Comparison of ENCODE assay signal across 10 cellular contexts in genomic region chr22:19579880-19580279, GRCh38. TPM values are rescaled to one million over a fixed set of nuclear protein-coding genes. Genes with fewer than 3 reads are reported as not detected.
DNase-seq lines count a peak whose midpoint lies in the region; ATAC-seq and TF ChIP-seq lines count a peak whose summit lies in the region.
"Had no signal": no experiment of that assay in that cellular context is flagged by ENCODE, and none has a peak within 500 bp of the region (broad histone marks: within the 10 kb centered on the region; RNA-seq: fewer than 3 reads in every experiment).

No MANE protein-coding gene starts in this region.

- no peaks in the 10 kb centered on the region for H3K9me3 Mint-ChIP-seq in CD8-positive, alpha-beta T cell
- no peaks in the 10 kb centered on the region for H3K9me3 Mint-ChIP-seq in activated naive CD4-positive, alpha-beta T cell treated with anti-CD3 and anti-CD28 coated beads, Interleukin-2, amount 50 U/mL, for 72 hours
- no peaks in the 10 kb centered on the region for H3K9me3 Mint-ChIP-seq in memory B cell
- H3K9me3 Mint-ChIP-seq: endodermal cell had no signal

- no peaks in the 10 kb centered on the region for H3K36me3 ChIP-seq in CD8-positive, alpha-beta T cell (ENCODE audit: insufficient read depth, low read length)
- H3K36me3 ChIP-seq in H7 (replicated peaks; ENCODE audit: control insufficient read depth, insufficient read depth, low read length): no peaks in the 10 kb centered on the region

- ATAC-seq in CD8-positive, alpha-beta T cell: no peak
- ATAC-seq in activated naive CD4-positive, alpha-beta T cell treated with anti-CD3 and anti-CD28 coated beads, Interleukin-2, amount 50 U/mL, for 72 hours: peak in 1 of 2 donors; percentile 72
- ATAC-seq in memory B cell (ENCODE audit: low read depth): peak; percentile 34
- ATAC-seq in HG02798 (IDR thresholded peaks at IDR 0.05; ENCODE audit: poor library complexity, unreplicated experiment): no peak
- ATAC-seq in HG02623 (IDR thresholded peaks at IDR 0.05; ENCODE audit: unreplicated experiment): no peak

- no peaks in the 10 kb centered on the region for H3K36me3 Mint-ChIP-seq in CD8-positive, alpha-beta T cell
- H3K36me3 Mint-ChIP-seq in activated naive CD4-positive, alpha-beta T cell treated with anti-CD3 and anti-CD28 coated beads, Interleukin-2, amount 50 U/mL, for 72 hours: no peaks in the 10 kb centered on the region
- H3K36me3 Mint-ChIP-seq in memory B cell: no peaks in the 10 kb centered on the region

- TF ChIP-seq CTCF in CD8-positive, alpha-beta T cell (IDR thresholded peaks at IDR 0.05): no peak
- TF ChIP-seq CTCF in lower leg skin (IDR thresholded peaks at IDR 0.05): no peak

- peaks cover 30% of the 10 kb centered on the region for H3K4me1 Mint-ChIP-seq in CD8-positive, alpha-beta T cell (ENCODE audit: low read depth)
- peaks cover 11% of the 10 kb centered on the region for H3K4me1 Mint-ChIP-seq in memory B cell

- no peaks in the 10 kb centered on the region for H3K9me3 ChIP-seq in CD8-positive, alpha-beta T cell (ENCODE audit: low read length)

- no peak overlapping the region for H3K27ac ChIP-seq in CD8-positive, alpha-beta T cell (ENCODE audit: low read depth, low read length)

- POLR2A ChIA-PET in CD8-positive, alpha-beta T cell (lab: Charles Lee): interaction anchor here (1.6 kb wide), 1 partner anchor 18 kb away, joined by 3 read pairs; no protein-coding TSS in a partner anchor

- H3K4me1 ChIP-seq in CD8-positive, alpha-beta T cell (ENCODE audit: insufficient read depth, low read length): peaks cover 33% of the 10 kb centered on the region

- no peak for TF ChIP-seq POLR2A in lower leg skin (IDR thresholded peaks at IDR 0.05)

- H3K27ac Mint-ChIP-seq in CD8-positive, alpha-beta T cell: peak overlapping the region; percentile 74
- peak overlapping the region; percentile 75 to 87 for H3K27ac Mint-ChIP-seq in activated naive CD4-positive, alpha-beta T cell treated with anti-CD3 and anti-CD28 coated beads, Interleukin-2, amount 50 U/mL, for 72 hours
- H3K27ac Mint-ChIP-seq in memory B cell: no peak overlapping the region
- H3K27ac Mint-ChIP-seq: endodermal cell had no signal

- peak overlapping the region; percentile 20 for H3K4me3 ChIP-seq in CD8-positive, alpha-beta T cell (ENCODE audit: low read depth, low read length)
- H3K4me3 ChIP-seq in H7 (ENCODE audit: insufficient read depth, low read depth, low read length) (no peak overlapping the region), lower leg skin (ENCODE audit: low read depth, poor library complexity, severe bottlenecking) (no peak overlapping the region)

- peak overlapping the region; percentile 50 for H3K4me3 Mint-ChIP-seq in CD8-positive, alpha-beta T cell
- no peak overlapping the region for H3K4me3 Mint-ChIP-seq in memory B cell
- H3K4me3 Mint-ChIP-seq: endodermal cell had no signal

- DNase-seq in CD8-positive, alpha-beta T cell: peak in 2 of 7 experiments; percentile 3 to 7
- DNase-seq in H7 (peak; percentile 50), memory B cell (ENCODE audit: low spot score in 2 of 2) (no peak), lower leg skin (ENCODE audit: low spot score in 2 of 2) (no peak), SIG-M5 treated with dmso at 0.1 percent for 504 hours (lab: John Stamatoyannopoulos, UW; ENCODE audit: unreplicated experiment) (no peak)
- DNase-seq in activated naive CD4-positive, alpha-beta T cell treated with anti-CD3 and anti-CD28 coated beads, Interleukin-2, amount 50 U/mL, for 72 hours (ENCODE audit: low spot score in 2 of 2): peak in 1 of 2 donors; percentile 80
- DNase-seq: activated gamma-delta T cell treated with Interleukin-2 at 50 U/mL for 16 hours, endodermal cell had no signal

- WGBS in lower leg skin, 2 donors: 50 to 60% methylated on average over 12 of the region's 12 CpGs

- CTCF ChIA-PET in CD8-positive, alpha-beta T cell (lab: Charles Lee): interaction anchor here (1.5 kb wide), 1 partner anchor 84 kb away, joined by 5 read pairs; no protein-coding TSS in a partner anchor

- no peaks in the 10 kb centered on the region for H3K27me3 Mint-ChIP-seq in CD8-positive, alpha-beta T cell (ENCODE audit: low read depth)
- H3K27me3 Mint-ChIP-seq in memory B cell: peaks cover 2% of the 10 kb centered on the region

- intact Hi-C loops in CD8-positive, alpha-beta T cell (cut with DNase I, micrococcal nuclease): no loop called here
- intact Hi-C loops in lower leg skin (cut with DNase I; ENCODE audit: low total_unique reads): no loop called here

- H3K27me3 ChIP-seq in CD8-positive, alpha-beta T cell (ENCODE audit: insufficient read depth, low read length): no peaks in the 10 kb centered on the region
- no peaks in the 10 kb centered on the region for H3K27me3 ChIP-seq in H7 (ENCODE audit: control insufficient read depth, insufficient read depth, low read length)

RNA-seq across cellular contexts. Expression of gene CLDN5, which starts 55.7 kb away (rescaled TPM):
- not detected for total RNA-seq in CD8-positive, alpha-beta T cell
- 2.0 and 3.0 TPM in 2 replicates for total RNA-seq in H7 (2014; rRNA removed; shearing (Covaris generic))
- not detected for total RNA-seq in activated naive CD4-positive, alpha-beta T cell treated with anti-CD3 and anti-CD28 coated beads, Interleukin-2, amount 50 U/mL, for 72 hours
- total RNA-seq in lower leg skin: 100 to 1,000 TPM in 2 of 4 donors, 10 to 100 TPM in 2; 94.9 to 170 (median 117) TPM

Comparison
In these comparisons a context has a peak if more than half of its experiments do, and no peak if none do; other contexts are left out.
1. RNA of gene CLDN5, which starts 55.7 kb away (total RNA-seq): 94.9 to 170 TPM in lower leg skin; 2.0 to 3.0 TPM in H7, not detected in activated naive CD4-positive, alpha-beta T cell treated with anti-CD3 and anti-CD28 coated beads, Interleukin-2, amount 50 U/mL, for 72 hours and not detected in CD8-positive, alpha-beta T cell; every median in the first group is over 10 times any median in the second.